Comparison of ENCODE assay signal across 15 cellular contexts in genomic region chr20:50282592-50283241, GRCh38.
DNase-seq lines count a peak whose midpoint lies in the region; ATAC-seq, FAIRE-seq and TF ChIP-seq lines count a peak whose summit lies in the region.
"Had no signal": no experiment of that assay in that cellular context is flagged by ENCODE, and none has a peak within 500 bp of the region (broad histone marks: within the 10 kb centered on the region; RNA-seq: fewer than 3 reads in every experiment).

No MANE protein-coding gene starts in this region.

- 89% methylated on average over 16 of the region's 17 CpGs; no CpG with 5 or more reads in 1 of the 2 experiments for WGBS in H1 (ENCODE audit: extremely low coverage in 1 of 2, insufficient coverage in 1 of 2, insufficient read length in 1 of 2, insufficient replicate concordance in 2 of 2, low coverage in 1 of 2, low lambda C conversion rate in 2 of 2, missing lambda C conversion rate in 1 of 2), 2 experiments

- H3K23ac ChIP-seq in H1 (ENCODE audit: insufficient read length), result no peak overlapping the region

- H3K4ac ChIP-seq in H1 (replicated peaks; ENCODE audit: insufficient read length, low read depth, low read length), result no peak overlapping the region

- H2BK15ac ChIP-seq in H1 (ENCODE audit: low read length), result no peak overlapping the region

- no peak overlapping the region for H3K4me2 ChIP-seq in H1 (ENCODE audit: insufficient read depth in 1 of 2, low read depth in 2 of 2, low read length in 2 of 2)

- no peak for ATAC-seq in stimulated activated effector memory CD8-positive, alpha-beta T cell treated with anti-CD3 and anti-CD28 coated beads, Interleukin-12 subunit alpha, Interleukin-12 subunit beta, amount 100 ng/mL, for 72 hours
- ATAC-seq in GM21529 (IDR thresholded peaks at IDR 0.05; ENCODE audit: unreplicated experiment) (no peak), HG02763 (IDR thresholded peaks at IDR 0.05; ENCODE audit: unreplicated experiment) (no peak)
- ATAC-seq: left lobe of liver had no signal

- TF ChIP-seq RAD21 in H1 (IDR thresholded peaks at IDR 0.05 in 1 of 2, conservative IDR thresholded peaks at IDR 0.05 in 1 of 2; ENCODE audit: low read depth in 2 of 2, low read length in 2 of 2), result 0 out of 4 replicates have a peak, but pooled peaks of 1 of the 2 experiments have one; percentile 4

- no peaks in the 10 kb centered on the region for H4K20me1 ChIP-seq in H1 (replicated peaks in 1 of 2; ENCODE audit: control insufficient read depth in 1 of 2, insufficient read depth in 2 of 2, low read length in 2 of 2)

- no peak for TF ChIP-seq POLR2A in H1 (IDR thresholded peaks at IDR 0.05; ENCODE audit: control extremely low read depth in 1 of 2, low read depth in 2 of 2, low read length in 2 of 2)

- no peaks in the 10 kb centered on the region for H3K79me1 ChIP-seq in H1 (ENCODE audit: low read depth, low read length)

- H2AK5ac ChIP-seq in H1 (ENCODE audit: low read depth, low read length), result no peak overlapping the region

- FAIRE-seq in H1 (lab: Jason Lieb, UNC), result no peak

- H3K27ac Mint-ChIP-seq in CD8-positive, alpha-beta memory T cell, result peak overlapping the region in 1 of 8 donors; percentile 29
- H3K27ac Mint-ChIP-seq in stimulated activated effector memory CD8-positive, alpha-beta T cell treated with anti-CD3 and anti-CD28 coated beads, Interleukin-12 subunit alpha, Interleukin-12 subunit beta, amount 100 ng/mL, for 72 hours, result peak overlapping the region; percentile 84

- H2BK12ac ChIP-seq in H1 (ENCODE audit: low read depth, low read length), result no peak overlapping the region; the same call in 1 of the 2 replicates

- H2BK120ac ChIP-seq in H1 (replicated peaks; ENCODE audit: low read depth, low read length), result no peak overlapping the region

- POLR2A ChIA-PET in CD8-positive, alpha-beta memory T cell (lab: Charles Lee), result interaction anchor here (0.6 kb wide), 1 partner anchor 179 kb away, joined by 4 read pairs; no protein-coding TSS in a partner anchor
- POLR2A ChIA-PET in H1 (lab: Charles Lee; ENCODE audit: partially characterized antibody), result interaction anchor here (0.8 to 2.5 kb wide), 4 partner anchors 21 to 92 kb away, joined by 3 to 7 read pairs (median 4); partner anchors contain the start of gene CEBPB

- DNase-seq in CD8-positive, alpha-beta memory T cell, result no peak
- peak; percentile 52 for DNase-seq in HT-29 (ENCODE audit: low spot score)
- no peak for DNase-seq in H1 (ENCODE audit: low read depth in 1 of 2, low spot score in 2 of 2)
- DNase-seq in stimulated activated effector memory CD8-positive, alpha-beta T cell treated with anti-CD3 and anti-CD28 coated beads, Interleukin-12 subunit alpha, Interleukin-12 subunit beta, amount 100 ng/mL, for 72 hours (ENCODE audit: low spot score in 2 of 2), result no peak
- no peak for DNase-seq in GDM1 (lab: John Stamatoyannopoulos, UW)
- DNase-seq: activated gamma-delta T cell; effector CD8-positive, alpha-beta T cell; NCI-H1092 treated with DMSO at 0.1 percent for 48 hours; posterior cingulate gyrus; T1000 had no signal

- peak overlapping the region; percentile 30; the same call in 1 of the 2 replicates for H2BK5ac ChIP-seq in H1 (ENCODE audit: low read depth, low read length)

- no peaks in the 10 kb centered on the region for H3K36me3 ChIP-seq in CD8-positive, alpha-beta memory T cell (ENCODE audit: insufficient read depth, low read length)
- no peaks in the 10 kb centered on the region for H3K36me3 ChIP-seq in H1 (ENCODE audit: control insufficient read depth in 2 of 4, insufficient read depth in 4 of 4, low read length in 3 of 4)

- no peak overlapping the region for H3K18ac ChIP-seq in H1 (ENCODE audit: extremely low read depth, low read length)

- H3K9ac ChIP-seq in H1 (replicated peaks in 1 of 4; ENCODE audit: extremely low read depth in 1 of 4, low read depth in 3 of 4, low read length in 3 of 4), result no peak overlapping the region

- H3K4me3 Mint-ChIP-seq in CD8-positive, alpha-beta memory T cell, result no peak overlapping the region
- no peak overlapping the region for H3K4me3 Mint-ChIP-seq in stimulated activated effector memory CD8-positive, alpha-beta T cell treated with anti-CD3 and anti-CD28 coated beads, Interleukin-12 subunit alpha, Interleukin-12 subunit beta, amount 100 ng/mL, for 72 hours
- H3K4me3 Mint-ChIP-seq: brain, H9 had no signal

- H4K91ac ChIP-seq in H1 (replicated peaks; ENCODE audit: insufficient read length, low read length), result no peak overlapping the region

- no peaks in the 10 kb centered on the region for H3K27me3 ChIP-seq in CD8-positive, alpha-beta memory T cell (ENCODE audit: insufficient read depth, low read length, poor library complexity, severe bottlenecking)
- H3K27me3 ChIP-seq in H1 (replicated peaks in 1 of 4; ENCODE audit: control insufficient read depth in 3 of 4, extremely low read depth in 1 of 4, insufficient read depth in 3 of 4, low read length in 3 of 4), result no peaks in the 10 kb centered on the region

- no peak overlapping the region for H3K14ac ChIP-seq in H1 (ENCODE audit: insufficient read length)

- H4K5ac ChIP-seq in H1 (ENCODE audit: insufficient read length, low read depth, low read length), result no peak overlapping the region

- no peak overlapping the region for H2BK20ac ChIP-seq in H1 (ENCODE audit: low read length)

- H3K4me1 ChIP-seq in CD8-positive, alpha-beta memory T cell (ENCODE audit: insufficient read depth, low read length), result no peaks in the 10 kb centered on the region
- H3K4me1 ChIP-seq in H1 (replicated peaks in 1 of 4; ENCODE audit: control insufficient read depth in 3 of 4, insufficient read depth in 4 of 4, low read length in 3 of 4), result peaks cover 0 to 6% (median 2%) of the 10 kb centered on the region in 4 experiments; a peak in 2 of 7 replicates

- no peak overlapping the region for H4K8ac ChIP-seq in H1 (ENCODE audit: extremely low read depth, insufficient read depth, low read length)

- no peak overlapping the region for H3K4me3 ChIP-seq in CD8-positive, alpha-beta memory T cell (ENCODE audit: low read length)
- H3K4me3 ChIP-seq in H1 (ENCODE audit: extremely low read depth in 1 of 4, insufficient read depth in 2 of 4, low read depth in 3 of 4, low read length in 4 of 4), result no peak overlapping the region

- peaks cover 4 to 12% (median 11%) of the 10 kb centered on the region in 3 donors for H3K4me1 Mint-ChIP-seq in CD8-positive, alpha-beta memory T cell
- peaks cover 42% of the 10 kb centered on the region for H3K4me1 Mint-ChIP-seq in stimulated activated effector memory CD8-positive, alpha-beta T cell treated with anti-CD3 and anti-CD28 coated beads, Interleukin-12 subunit alpha, Interleukin-12 subunit beta, amount 100 ng/mL, for 72 hours

- H3K27me3 Mint-ChIP-seq in CD8-positive, alpha-beta memory T cell, result peaks cover 5 to 21% of the 10 kb centered on the region in 2 donors

- no peak for TF ChIP-seq CTCF in H1 (IDR thresholded peaks at IDR 0.05; ENCODE audit: control extremely low read depth in 1 of 3, insufficient read depth in 1 of 3, low read depth in 1 of 3, low read length in 3 of 3)

- no peak overlapping the region for H3K56ac ChIP-seq in H1 (replicated peaks; ENCODE audit: insufficient read length, low read depth, low read length)

- peaks cover 0 to 2% (median 0%) of the 10 kb centered on the region in 5 donors for H3K9me3 Mint-ChIP-seq in CD8-positive, alpha-beta memory T cell
- H3K9me3 Mint-ChIP-seq in stimulated activated effector memory CD8-positive, alpha-beta T cell treated with anti-CD3 and anti-CD28 coated beads, Interleukin-12 subunit alpha, Interleukin-12 subunit beta, amount 100 ng/mL, for 72 hours, result no peaks in the 10 kb centered on the region
- H3K9me3 Mint-ChIP-seq: H9 had no signal

- no peaks in the 10 kb centered on the region for H3K23me2 ChIP-seq in H1 (ENCODE audit: low read depth, low read length)

- peak overlapping the region; percentile 4 for H3K27ac ChIP-seq in CD8-positive, alpha-beta memory T cell (ENCODE audit: low read depth, low read length)
- no peak overlapping the region for H3K27ac ChIP-seq in H1 (ENCODE audit: low read depth, low read length)

- no peaks in the 10 kb centered on the region for H3K79me2 ChIP-seq in H1 (ENCODE audit: control insufficient read depth in 1 of 2, insufficient read depth in 2 of 2, low read length in 2 of 2)

- CTCF ChIA-PET in CD8-positive, alpha-beta memory T cell (lab: Charles Lee), result no interaction called here
- CTCF ChIA-PET in H1 (lab: Charles Lee; ENCODE audit: partially characterized antibody), result interaction anchor here (0.5 to 7.4 kb wide), 28 partner anchors 11 to 261 kb away, joined by 3 to 61 read pairs (median 6); partner anchors contain the start of gene CEBPB

- H2AFZ ChIP-seq in H1 (ENCODE audit: low read length), result no peak overlapping the region

- peaks cover 0 to 3% (median 0%) of the 10 kb centered on the region in 3 donors for H3K36me3 Mint-ChIP-seq in CD8-positive, alpha-beta memory T cell
- H3K36me3 Mint-ChIP-seq in stimulated activated effector memory CD8-positive, alpha-beta T cell treated with anti-CD3 and anti-CD28 coated beads, Interleukin-12 subunit alpha, Interleukin-12 subunit beta, amount 100 ng/mL, for 72 hours, result peaks cover 6% of the 10 kb centered on the region
- H3K36me3 Mint-ChIP-seq: brain had no signal

- H3K9me3 ChIP-seq in CD8-positive, alpha-beta memory T cell (ENCODE audit: low read length), result no peaks in the 10 kb centered on the region
- H3K9me3 ChIP-seq in H1 (ENCODE audit: insufficient read depth in 2 of 2, low read depth in 1 of 2, low read length in 1 of 2), result no peaks in the 10 kb centered on the region

- no peak for TF ChIP-seq EP300 in H1 (IDR thresholded peaks at IDR 0.05; ENCODE audit: borderline replicate concordance in 1 of 2, low read depth in 2 of 2, low read length in 2 of 2)

TF ChIP-seq in H1, 55 proteins besides CTCF, POLR2A, EP300 and RAD21:
- TF ChIP-seq TCF12 (IDR thresholded peaks at IDR 0.05; ENCODE audit: low read depth, low read length) (no peak), SAP30 (IDR thresholded peaks at IDR 0.05; ENCODE audit: insufficient read depth, insufficient replicate concordance, low read length) (no peak), ZNF274 (IDR thresholded peaks at IDR 0.05; ENCODE audit: borderline replicate concordance, extremely low read depth, low read length) (no peak), PHF8 (conservative IDR thresholded peaks at IDR 0.05; ENCODE audit: low read depth, low read length) (no peak), POU5F1 (IDR thresholded peaks at IDR 0.05; ENCODE audit: low read depth, low read length) (no peak), TAF1 (IDR thresholded peaks at IDR 0.05; ENCODE audit: low read depth, low read length) (no peak), RNF2 (IDR thresholded peaks at IDR 0.05; ENCODE audit: borderline replicate concordance, low read depth, low read length, missing control alignments, poor library complexity, severe bottlenecking) (no peak), NRF1 (IDR thresholded peaks at IDR 0.05; ENCODE audit: low read depth, low read length) (no peak)
TF ChIP-seq in H1: peak in this region for 0.
